ENCODE assay signal across 9 cellular contexts in the genomic region with DNA sequence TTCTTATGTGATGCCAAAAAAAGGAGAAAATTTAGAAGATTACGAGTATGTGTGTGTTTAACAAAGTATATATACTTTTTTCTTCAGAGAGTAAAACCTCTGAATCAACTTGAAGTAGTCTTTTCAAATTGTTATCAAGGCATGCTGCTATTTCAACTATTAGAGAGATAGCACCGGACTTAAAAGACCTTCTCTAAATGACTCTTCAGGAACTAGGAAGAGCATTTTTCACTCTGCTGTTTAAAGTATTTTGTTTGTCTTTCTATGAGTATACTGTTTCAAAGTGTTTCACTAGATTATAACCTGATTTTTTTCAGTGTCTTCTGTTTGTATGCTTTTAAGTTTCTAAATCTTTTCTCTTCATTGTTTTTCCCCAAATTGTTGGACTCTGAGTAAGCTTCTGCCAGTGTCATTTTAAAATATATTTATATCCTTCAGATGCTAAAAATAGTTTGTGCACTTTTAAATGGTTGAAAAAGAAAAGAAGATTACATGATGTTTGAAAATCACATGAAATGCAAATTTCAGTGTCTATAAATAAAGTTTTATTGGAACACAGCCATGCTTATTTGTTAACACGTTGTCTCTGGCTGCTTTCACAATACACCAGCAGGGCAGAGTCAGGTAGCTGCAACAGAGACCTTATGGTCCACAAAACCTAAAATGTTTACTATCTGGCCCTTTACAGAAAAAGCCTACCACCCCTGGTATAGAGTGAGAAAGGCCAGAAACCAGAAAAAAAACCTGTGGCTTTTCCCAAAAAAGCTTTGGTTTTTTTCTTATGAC. TPM values are rescaled to one million over a fixed set of nuclear protein-coding genes. Genes with fewer than 3 reads are reported as not detected.
DNase-seq lines count a peak whose midpoint lies in the region; ATAC-seq and TF ChIP-seq lines count a peak whose summit lies in the region.
"Had no signal": no experiment of that assay in that cellular context is flagged by ENCODE, and none has a peak within 500 bp of the region (broad histone marks: within the 10 kb centered on the region; RNA-seq: fewer than 3 reads in every experiment).

No MANE protein-coding gene starts in this region.

- H3K27me3 Mint-ChIP-seq in activated CD8-positive, alpha-beta T cell treated with anti-CD3 and anti-CD28 coated beads, Interleukin-2, amount 10 ng/mL, durations not matched to agents 7 days and 5 days (ENCODE audit: low read depth) = no peaks in the 10 kb centered on the region

- H4K20me1 ChIP-seq in HCT116 (ENCODE audit: insufficient read depth) = no peaks in the 10 kb centered on the region

- H3K4me1 ChIP-seq in A673 (ENCODE audit: insufficient read depth, low read length, poor library complexity, severe bottlenecking) (peaks cover 4% of the 10 kb centered on the region), HCT116 (ENCODE audit: control insufficient read depth in 1 of 2, insufficient read depth in 2 of 2, low read length in 2 of 2) (peaks cover 10 to 51% of the 10 kb centered on the region in 2 experiments)

- TF ChIP-seq RAD21 in HCT116 (IDR thresholded peaks at IDR 0.05; ENCODE audit: low read depth) = no peak

- RAD21 ChIA-PET in HCT116 (lab: Charles Lee; ENCODE audit: low non-redundant PET in 1 of 2, low total read pairs in 2 of 2, uncharacterized antibody in 2 of 2, unreplicated experiment in 2 of 2) = no interaction called here

- H3K36me3 Mint-ChIP-seq in activated CD8-positive, alpha-beta T cell treated with anti-CD3 and anti-CD28 coated beads, Interleukin-2, amount 10 ng/mL, durations not matched to agents 7 days and 5 days (ENCODE audit: low read depth) = no peaks in the 10 kb centered on the region

- H3K27ac Mint-ChIP-seq in activated CD8-positive, alpha-beta T cell treated with anti-CD3 and anti-CD28 coated beads, Interleukin-2, amount 10 ng/mL, durations not matched to agents 7 days and 5 days = no peak overlapping the region

- POLR2A ChIA-PET in A673 (lab: Charles Lee; ENCODE audit: low non-redundant PET) (no interaction called here), HCT116 (lab: Charles Lee) (no interaction called here)
- POLR2A ChIA-PET in activated CD8-positive, alpha-beta T cell treated with anti-CD3 and anti-CD28 coated beads, Interleukin-2, amount 10 ng/mL, durations not matched to agents 7 days and 5 days (lab: Charles Lee) = no interaction called here

- H3K27ac ChIP-seq in A673 (ENCODE audit: low read depth, low read length, poor library complexity, severe bottlenecking) (no peak overlapping the region), HCT116 (ENCODE audit: low read depth, low read length) (no peak overlapping the region)

- ATAC-seq in HCT116 = no peak
- peak; percentile 28 for ATAC-seq in left lobe of liver
- ATAC-seq in HG03378 (IDR thresholded peaks at IDR 0.05; ENCODE audit: unreplicated experiment) = no peak
- ATAC-seq in activated CD8-positive, alpha-beta T cell treated with anti-CD3 and anti-CD28 coated beads, Interleukin-2, amount 10 ng/mL, durations not matched to agents 7 days and 5 days = no peak

- H3K4me2 ChIP-seq in HCT116 (ENCODE audit: low read length) = peak overlapping the region; percentile 39

- in situ Hi-C loops in astrocyte of the spinal cord (cut with HindIII; ENCODE audit: low sequenced_read_pairs) (no loop called here), G401 (cut with HindIII; ENCODE audit: low sequenced_read_pairs) (no loop called here)

- no peak overlapping the region for H3K9ac ChIP-seq in HCT116 (ENCODE audit: low read length)

- no peak overlapping the region for H2AFZ ChIP-seq in HCT116 (ENCODE audit: low read depth, low read length, poor library complexity, severe bottlenecking)

- no peaks in the 10 kb centered on the region for H3K9me3 Mint-ChIP-seq in activated CD8-positive, alpha-beta T cell treated with anti-CD3 and anti-CD28 coated beads, Interleukin-2, amount 10 ng/mL, durations not matched to agents 7 days and 5 days (ENCODE audit: insufficient read depth)

- H3K4me3 Mint-ChIP-seq in activated CD8-positive, alpha-beta T cell treated with anti-CD3 and anti-CD28 coated beads, Interleukin-2, amount 10 ng/mL, durations not matched to agents 7 days and 5 days = no peak overlapping the region

- H3K4me3 ChIP-seq in A673 (ENCODE audit: low read depth, low read length, poor library complexity, severe bottlenecking) = no peak overlapping the region
- H3K4me3 ChIP-seq in HCT116 (replicated peaks in 1 of 2; ENCODE audit: low read depth in 1 of 2, low read length in 2 of 2) = no peak overlapping the region
- no peak overlapping the region for H3K4me3 ChIP-seq in astrocyte of the spinal cord (ENCODE audit: low read depth, low read length)

- peak; percentile 12 for DNase-seq in A673 (ENCODE audit: low spot score)
- no peak for DNase-seq in HCT116 (ENCODE audit: low read depth, low spot score)
- DNase-seq in astrocyte of the spinal cord (ENCODE audit: low read depth, low spot score) = peak; percentile 43
- DNase-seq in left lobe of liver (ENCODE audit: low spot score) = no peak
- DNase-seq in HPDE6-E6E7 (ENCODE audit: extremely low spot score) = no peak
- DNase-seq in G401 (ENCODE audit: low spot score) = no peak
- no peak for DNase-seq in activated CD8-positive, alpha-beta T cell treated with anti-CD3 and anti-CD28 coated beads, Interleukin-2, amount 10 ng/mL, durations not matched to agents 7 days and 5 days
- DNase-seq: activated effector memory CD4-positive, alpha-beta T cell treated with Interleukin-2 at 50 U/mL for 16 hours had no signal

- H3K79me2 ChIP-seq in HCT116 (ENCODE audit: insufficient read depth, low read length) = no peaks in the 10 kb centered on the region

- BruUV-seq in A673 (replicated peaks; lab: Mats Ljungman, UMichigan) (no TSS peak), HCT116 (replicated peaks; lab: Mats Ljungman, UMichigan) (no TSS peak)

- CTCF ChIA-PET in A673 (lab: Charles Lee) = interaction anchor here (0.6 kb wide), 1 partner anchor 376 kb away, joined by 3 read pairs; no protein-coding TSS in a partner anchor
- CTCF ChIA-PET in HCT116 (lab: Charles Lee) = no interaction called here
- CTCF ChIA-PET in activated CD8-positive, alpha-beta T cell treated with anti-CD3 and anti-CD28 coated beads, Interleukin-2, amount 10 ng/mL, durations not matched to agents 7 days and 5 days (lab: Charles Lee) = interaction anchor here (1.4 kb wide), 1 partner anchor 22 kb away, joined by 3 read pairs; a partner anchor contains a TSS

- no peaks in the 10 kb centered on the region for H3K27me3 ChIP-seq in A673 (replicated peaks; ENCODE audit: insufficient read depth, low read depth, low read length, poor library complexity)
- no peaks in the 10 kb centered on the region for H3K27me3 ChIP-seq in HCT116 (ENCODE audit: insufficient read depth, low read length)

- H3K4me1 Mint-ChIP-seq in activated CD8-positive, alpha-beta T cell treated with anti-CD3 and anti-CD28 coated beads, Interleukin-2, amount 10 ng/mL, durations not matched to agents 7 days and 5 days (ENCODE audit: low read depth) = peaks cover 3% of the 10 kb centered on the region

- TF ChIP-seq POLR2A in HCT116 (IDR thresholded peaks at IDR 0.05; ENCODE audit: borderline replicate concordance, extremely low read depth, insufficient read depth, insufficient read length) = no peak

- intact Hi-C loops in A673 (cut with micrococcal nuclease; ENCODE audit: unreplicated experiment) (no loop called here), HCT116 (cut with micrococcal nuclease) (no loop called here)

- H3K9me3 ChIP-seq in A673 (ENCODE audit: low read depth, low read length, poor library complexity, severe bottlenecking) (no peaks in the 10 kb centered on the region), HCT116 (ENCODE audit: control insufficient read depth in 1 of 2, insufficient read depth in 1 of 2, low read depth in 1 of 2, low read length in 2 of 2) (no peaks in the 10 kb centered on the region)

- TF ChIP-seq CTCF in A673 (conservative IDR thresholded peaks at IDR 0.05; ENCODE audit: low read depth, low read length) (no peak), HCT116 (IDR thresholded peaks at IDR 0.05 in 2 of 3, conservative IDR thresholded peaks at IDR 0.05 in 1 of 3; ENCODE audit: borderline replicate concordance in 1 of 3, insufficient read depth in 1 of 3, low read depth in 2 of 3, low read length in 2 of 3) (no peak), astrocyte of the spinal cord (IDR thresholded peaks at IDR 0.05; ENCODE audit: low read depth, low read length) (no peak)

- no peaks in the 10 kb centered on the region for H3K9me2 ChIP-seq in HCT116 (ENCODE audit: insufficient read depth)

- H3K36me3 ChIP-seq in A673 (ENCODE audit: insufficient read depth, low read length, poor library complexity, severe bottlenecking) = no peaks in the 10 kb centered on the region
- H3K36me3 ChIP-seq in HCT116 (ENCODE audit: control insufficient read depth in 1 of 2, insufficient read depth in 2 of 2, low read length in 2 of 2) = no peaks in the 10 kb centered on the region

TF ChIP-seq in HCT116, 20 proteins besides CTCF, POLR2A, EP300 and RAD21 (continues in another document):
- TF ChIP-seq, protein P1, sequence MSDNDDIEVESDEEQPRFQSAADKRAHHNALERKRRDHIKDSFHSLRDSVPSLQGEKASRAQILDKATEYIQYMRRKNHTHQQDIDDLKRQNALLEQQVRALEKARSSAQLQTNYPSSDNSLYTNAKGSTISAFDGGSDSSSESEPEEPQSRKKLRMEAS (IDR thresholded peaks at IDR 0.05) = 0 out of 2 replicates have a peak, but pooled peaks have one; percentile 15
- TF ChIP-seq FOSL1 (IDR thresholded peaks at IDR 0.05; ENCODE audit: low read depth) = no peak
- TF ChIP-seq, protein P2, sequence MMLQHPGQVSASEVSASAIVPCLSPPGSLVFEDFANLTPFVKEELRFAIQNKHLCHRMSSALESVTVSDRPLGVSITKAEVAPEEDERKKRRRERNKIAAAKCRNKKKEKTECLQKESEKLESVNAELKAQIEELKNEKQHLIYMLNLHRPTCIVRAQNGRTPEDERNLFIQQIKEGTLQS (IDR thresholded peaks at IDR 0.05) = no peak

RNA-seq across cellular contexts. Expression of a gene that starts 21.3 kb away (rescaled TPM):
- 9.1 and 9.4 TPM in 2 replicates for total RNA-seq in A673 (2021)
- total RNA-seq in HCT116 (2021; ENCODE audit: unreplicated experiment) = 12.2 TPM
- polyA plus RNA-seq in HCT116 (2012) = 9.9 and 10.6 TPM in 2 replicates
- total RNA-seq in left lobe of liver = 27.0 TPM
- 8.8 and 8.9 TPM in 2 replicates for total RNA-seq in G401 (2014; rRNA removed; shearing (Covaris generic))
- 10 to 100 TPM; 10.8 to 14.6 TPM for total RNA-seq in activated CD8-positive, alpha-beta T cell treated with anti-CD3 and anti-CD28 coated beads, Interleukin-2, amount 10 ng/mL, durations not matched to agents 7 days and 5 days

Comparison
In these comparisons a context has a peak if more than half of its experiments do, and no peak if none do; other contexts are left out.
1. DNase-seq: peak in A673 (single experiment) and astrocyte of the spinal cord (single experiment); none in HCT116 (single experiment), left lobe of liver (single experiment), HPDE6-E6E7 (single experiment), G401 (single experiment) and activated CD8-positive, alpha-beta T cell treated with anti-CD3 and anti-CD28 coated beads, Interleukin-2, amount 10 ng/mL, durations not matched to agents 7 days and 5 days (single experiment).